Comparison of ENCODE assay signal across 1 cellular context in the genomic region with DNA sequence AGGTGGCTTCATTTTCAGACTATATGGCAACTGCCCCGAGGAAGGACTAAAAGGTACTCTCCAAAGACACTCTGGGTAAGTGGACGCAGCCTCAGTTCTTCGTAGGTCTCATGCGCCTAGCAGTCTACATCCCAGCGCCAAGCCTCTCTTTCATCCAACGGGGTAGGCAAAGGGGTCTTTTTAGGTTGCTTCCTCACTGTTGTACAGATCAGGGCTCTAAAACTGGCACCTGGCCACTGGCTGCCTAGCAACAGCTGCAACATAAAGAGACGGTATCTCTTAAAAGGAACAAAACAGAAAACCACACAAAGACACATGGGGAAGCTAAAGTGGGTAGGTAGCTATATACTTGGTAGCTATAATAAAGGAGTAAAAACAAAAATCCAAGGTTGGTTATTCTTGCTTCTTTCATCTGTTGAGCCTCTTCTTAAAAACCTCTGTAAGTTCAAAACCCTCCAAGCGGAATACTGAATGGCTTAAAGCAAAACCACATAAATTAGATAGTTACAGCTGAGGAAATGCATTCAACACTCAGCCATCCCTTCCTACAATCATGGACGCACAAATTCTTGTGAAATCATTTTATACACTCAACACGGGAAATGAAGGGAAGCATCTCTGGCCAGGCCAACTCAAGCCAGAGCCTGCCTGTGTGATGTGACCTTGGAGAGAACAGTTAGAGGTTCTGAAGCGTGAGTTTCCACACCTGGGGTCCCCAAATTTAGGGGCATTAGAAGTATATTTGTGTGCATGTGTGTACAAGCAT.
TF ChIP-seq lines count a peak whose summit lies in the region.

No MANE protein-coding gene starts in this region.

TF ChIP-seq in K562, 482 proteins besides CTCF, POLR2A, EP300 and RAD21 (continued from another document):
- TF ChIP-seq CEBPB (tag; IDR thresholded peaks at IDR 0.05): 0 out of 2 replicates have a peak, but pooled peaks have one; percentile 5
- TF ChIP-seq FOXJ2 (tag; IDR thresholded peaks at IDR 0.05): peak; percentile 93
- TF ChIP-seq, protein P1, sequence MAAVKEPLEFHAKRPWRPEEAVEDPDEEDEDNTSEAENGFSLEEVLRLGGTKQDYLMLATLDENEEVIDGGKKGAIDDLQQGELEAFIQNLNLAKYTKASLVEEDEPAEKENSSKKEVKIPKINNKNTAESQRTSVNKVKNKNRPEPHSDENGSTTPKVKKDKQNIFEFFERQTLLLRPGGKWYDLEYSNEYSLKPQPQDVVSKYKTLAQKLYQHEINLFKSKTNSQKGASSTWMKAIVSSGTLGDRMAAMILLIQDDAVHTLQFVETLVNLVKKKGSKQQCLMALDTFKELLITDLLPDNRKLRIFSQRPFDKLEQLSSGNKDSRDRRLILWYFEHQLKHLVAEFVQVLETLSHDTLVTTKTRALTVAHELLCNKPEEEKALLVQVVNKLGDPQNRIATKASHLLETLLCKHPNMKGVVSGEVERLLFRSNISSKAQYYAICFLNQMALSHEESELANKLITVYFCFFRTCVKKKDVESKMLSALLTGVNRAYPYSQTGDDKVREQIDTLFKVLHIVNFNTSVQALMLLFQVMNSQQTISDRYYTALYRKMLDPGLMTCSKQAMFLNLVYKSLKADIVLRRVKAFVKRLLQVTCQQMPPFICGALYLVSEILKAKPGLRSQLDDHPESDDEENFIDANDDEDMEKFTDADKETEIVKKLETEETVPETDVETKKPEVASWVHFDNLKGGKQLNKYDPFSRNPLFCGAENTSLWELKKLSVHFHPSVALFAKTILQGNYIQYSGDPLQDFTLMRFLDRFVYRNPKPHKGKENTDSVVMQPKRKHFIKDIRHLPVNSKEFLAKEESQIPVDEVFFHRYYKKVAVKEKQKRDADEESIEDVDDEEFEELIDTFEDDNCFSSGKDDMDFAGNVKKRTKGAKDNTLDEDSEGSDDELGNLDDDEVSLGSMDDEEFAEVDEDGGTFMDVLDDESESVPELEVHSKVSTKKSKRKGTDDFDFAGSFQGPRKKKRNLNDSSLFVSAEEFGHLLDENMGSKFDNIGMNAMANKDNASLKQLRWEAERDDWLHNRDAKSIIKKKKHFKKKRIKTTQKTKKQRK (IDR thresholded peaks at IDR 0.05; ENCODE audit: borderline replicate concordance, low read depth, low read length): no peak
- TF ChIP-seq NR2F6 (CRISPR knock-in tag; IDR thresholded peaks at IDR 0.05): no peak
- TF ChIP-seq FOXJ3 (CRISPR knock-in tag; IDR thresholded peaks at IDR 0.05): peak; percentile 54; the same call in 1 of the 2 replicates
